ENCODE assay signal across 19 cellular contexts in the genomic region with DNA sequence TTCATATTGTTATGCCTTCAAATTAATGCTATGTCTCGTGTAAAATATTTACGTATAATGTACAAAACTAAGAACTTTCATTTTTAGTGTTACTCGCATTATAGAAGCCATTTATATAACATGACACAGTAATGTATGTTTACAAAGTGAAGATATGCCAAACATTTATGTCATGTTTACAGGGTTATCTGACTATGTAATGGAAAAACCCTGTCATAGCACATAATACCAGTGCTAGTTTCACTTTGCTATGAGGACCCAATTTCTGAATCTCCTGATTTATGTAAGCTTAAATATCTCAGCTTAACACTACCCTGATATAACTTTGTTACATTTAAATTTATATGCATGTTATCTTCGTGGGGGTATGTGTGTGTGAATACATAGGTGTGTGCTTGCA.
DNase-seq lines count a peak whose midpoint lies in the region; ATAC-seq, FAIRE-seq and TF ChIP-seq lines count a peak whose summit lies in the region.
"Had no signal": no experiment of that assay in that cellular context is flagged by ENCODE, and none has a peak within 500 bp of the region (broad histone marks: within the 10 kb centered on the region; RNA-seq: fewer than 3 reads in every experiment).

No MANE protein-coding gene starts in this region.

- no peaks in the 10 kb centered on the region for H3K9me1 ChIP-seq in IMR-90 (ENCODE audit: insufficient read depth, low read length)

- in situ Hi-C loops in IMR-90 (cut with MboI; ENCODE audit: low sequenced_read_pairs), result no loop called here
- in situ Hi-C loops in GM12878 (cut with MboI), result no loop called here
- in situ Hi-C loops in transverse colon (cut with MboI; ENCODE audit: low pct_ligation_motif_present in 1 of 4, low pct_unique_long_range_greater_than_20kb in 1 of 4, low sequenced_read_pairs in 3 of 4), result no loop called here

- no peak overlapping the region for H3K56ac ChIP-seq in IMR-90 (ENCODE audit: extremely low read depth, insufficient read depth, low read length)

- CTCF ChIA-PET in IMR-90 (lab: Yijun Ruan, JAX) (no interaction called here), GM12878 (lab: Yijun Ruan, JAX) (no interaction called here)

- H4K8ac ChIP-seq in IMR-90 (ENCODE audit: low read depth in 2 of 2, low read length in 2 of 2), result no peak overlapping the region

- TF ChIP-seq RAD21 in IMR-90 (IDR thresholded peaks at IDR 0.05; ENCODE audit: low read length), result no peak
- no peak for TF ChIP-seq RAD21 in GM12878 (IDR thresholded peaks at IDR 0.05; ENCODE audit: insufficient read depth, low read depth, low read length)

- H2AFZ ChIP-seq in IMR-90 (replicated peaks; ENCODE audit: low read length, poor library complexity), result no peak overlapping the region
- no peak overlapping the region for H2AFZ ChIP-seq in GM12878 (ENCODE audit: control insufficient read depth, low read depth, low read length)

- no peak overlapping the region for H4K5ac ChIP-seq in IMR-90 (ENCODE audit: low read depth, low read length)

- DNase-seq in IMR-90 (peak; percentile 59), GM12878 (ENCODE audit: low read depth, low spot score) (no peak), fibroblast of the aortic adventitia (ENCODE audit: low read depth) (peak; percentile 23), osteocyte (ENCODE audit: extremely low spot score, unreplicated experiment) (no peak), substantia nigra (lab: John Stamatoyannopoulos, UW) (no peak), transverse colon (no peak)
- no peak for DNase-seq in activated CD4-positive, alpha-beta T cell treated with anti-CD3 and anti-CD28 coated beads, Interleukin-2, amount 50 U/mL, for 48 hours
- DNase-seq: ACHN; Calu3; CD4-positive, alpha-beta T cell; DMS79; GOT3; HFFc6; Karpas-422; MM.1S; NCI-H1105; NCI-H1694 treated with DMSO at 0.1 percent for 48 hours; NCI-H69 had no signal

- H2BK120ac ChIP-seq in IMR-90 (ENCODE audit: low read depth, low read length), result no peak overlapping the region

- dilution Hi-C loops in IMR-90 (cut with HindIII; ENCODE audit: low sequenced_read_pairs, unreplicated experiment), result no loop called here

- H3K4ac ChIP-seq in IMR-90 (ENCODE audit: low read depth, low read length), result no peak overlapping the region

- ATAC-seq in IMR-90 (ENCODE audit: low read depth) (0 out of 2 replicates have a peak, but pooled peaks have one; percentile 37), GM12878 (peak; percentile 44; the same call in 2 of the 3 replicates), HG03521 (IDR thresholded peaks at IDR 0.05; ENCODE audit: unreplicated experiment) (no peak)

- H3K4me2 ChIP-seq in IMR-90 (ENCODE audit: low read depth, low read length) (peak overlapping the region; percentile 99), GM12878 (ENCODE audit: control insufficient read depth, insufficient read depth) (no peak overlapping the region)

- H3K27ac Mint-ChIP-seq in osteocyte (ENCODE audit: unreplicated experiment), result peak overlapping the region; percentile 25
- H3K27ac Mint-ChIP-seq: CD4-positive, alpha-beta T cell; HFFc6 had no signal

- H3K27me3 ChIP-seq in IMR-90 (ENCODE audit: control insufficient read depth, insufficient read depth, low read length), result no peaks in the 10 kb centered on the region
- H3K27me3 ChIP-seq in GM12878 (replicated peaks in 1 of 2; ENCODE audit: control insufficient read depth in 2 of 2, insufficient read depth in 2 of 2, low read length in 1 of 2), result no peaks in the 10 kb centered on the region
- H3K27me3 ChIP-seq in transverse colon, result no peaks in the 10 kb centered on the region

- no peak overlapping the region for H3K27ac ChIP-seq in IMR-90 (ENCODE audit: insufficient read depth, low read length)
- H3K27ac ChIP-seq in GM12878 (ENCODE audit: control insufficient read depth, insufficient read depth), result no peak overlapping the region
- H3K27ac ChIP-seq in substantia nigra (ENCODE audit: low read depth, low read length, poor library complexity, severe bottlenecking), result no peak overlapping the region
- H3K27ac ChIP-seq in transverse colon, result no peak overlapping the region

- SMC1A ChIA-PET in GM12878 (lab: Charles Lee; ENCODE audit: uncharacterized antibody, unreplicated experiment), result no interaction called here

- FAIRE-seq in GM12878 (lab: Jason Lieb, UNC), result no peak

- H3K36me3 ChIP-seq in IMR-90 (ENCODE audit: control insufficient read depth, insufficient read depth, low read length), result no peaks in the 10 kb centered on the region
- no peaks in the 10 kb centered on the region for H3K36me3 ChIP-seq in GM12878 (ENCODE audit: control insufficient read depth in 2 of 2, insufficient read depth in 2 of 2, low read length in 1 of 2)
- H3K36me3 ChIP-seq in transverse colon, result no peaks in the 10 kb centered on the region

- H2BK5ac ChIP-seq in IMR-90 (ENCODE audit: low read depth, low read length, poor library complexity, severe bottlenecking), result no peak overlapping the region

- POLR2A ChIA-PET in IMR-90 (lab: Charles Lee; ENCODE audit: unreplicated experiment), result no interaction called here
- POLR2A ChIA-PET in GM12878 (lab: Charles Lee), result no interaction called here

- H2BK20ac ChIP-seq in IMR-90 (ENCODE audit: low read depth, low read length), result no peak overlapping the region

- no peaks in the 10 kb centered on the region for H3K27me3 Mint-ChIP-seq in osteocyte (ENCODE audit: unreplicated experiment)
- H3K27me3 Mint-ChIP-seq: CD4-positive, alpha-beta T cell had no signal

- TF ChIP-seq EP300 in GM12878 (IDR thresholded peaks at IDR 0.05; ENCODE audit: borderline replicate concordance in 1 of 2, control insufficient read depth in 1 of 2, low read depth in 2 of 2, low read length in 2 of 2) (no peak), transverse colon (IDR thresholded peaks at IDR 0.05; ENCODE audit: low read depth) (no peak)

- H3K4me3 ChIP-seq in IMR-90 (ENCODE audit: insufficient read depth, low read depth, low read length), result no peak overlapping the region
- no peak overlapping the region for H3K4me3 ChIP-seq in GM12878
- H3K4me3 ChIP-seq in fibroblast of the aortic adventitia (ENCODE audit: low read depth, low read length), result no peak overlapping the region
- no peak overlapping the region for H3K4me3 ChIP-seq in transverse colon

- no peak overlapping the region for H2BK15ac ChIP-seq in IMR-90 (ENCODE audit: low read depth, low read length)

- H3K79me2 ChIP-seq in GM12878 (ENCODE audit: control insufficient read depth, insufficient read depth, low read length), result no peaks in the 10 kb centered on the region

- no peaks in the 10 kb centered on the region for H3K9me3 ChIP-seq in IMR-90 (ENCODE audit: control insufficient read depth, insufficient read depth, low read length)
- no peaks in the 10 kb centered on the region for H3K9me3 ChIP-seq in GM12878 (replicated peaks; ENCODE audit: control insufficient read depth, insufficient read depth, low read length)
- no peaks in the 10 kb centered on the region for H3K9me3 ChIP-seq in transverse colon

- RAD21 ChIA-PET in GM12878 (lab: Charles Lee; ENCODE audit: unreplicated experiment), result no interaction called here

- TF ChIP-seq CTCF in IMR-90 (conservative IDR thresholded peaks at IDR 0.05; ENCODE audit: low read depth, low read length) (no peak), GM12878 (IDR thresholded peaks at IDR 0.05 in 2 of 3, conservative IDR thresholded peaks at IDR 0.05 in 1 of 3; ENCODE audit: control insufficient read depth in 2 of 3, extremely low read depth in 1 of 3, insufficient read depth in 1 of 3, low read depth in 3 of 3, low read length in 3 of 3) (no peak), fibroblast of the aortic adventitia (IDR thresholded peaks at IDR 0.05; ENCODE audit: insufficient read depth, low read length) (no peak), osteocyte (IDR thresholded peaks at IDR 0.05) (no peak), transverse colon (IDR thresholded peaks at IDR 0.05) (no peak)

- BruUV-seq in IMR-90 (replicated peaks; lab: Mats Ljungman, UMichigan) (no TSS peak), GM12878 (replicated peaks; lab: Mats Ljungman, UMichigan) (no TSS peak)

- peak overlapping the region; percentile 94 for H3K18ac ChIP-seq in IMR-90 (ENCODE audit: low read depth, low read length)

- no peak overlapping the region for H2AK9ac ChIP-seq in IMR-90 (replicated peaks; ENCODE audit: low read depth, low read length, poor library complexity)

- H3K36me3 Mint-ChIP-seq in osteocyte (ENCODE audit: unreplicated experiment), result no peaks in the 10 kb centered on the region

- H3K9me3 Mint-ChIP-seq in osteocyte (ENCODE audit: unreplicated experiment), result no peaks in the 10 kb centered on the region
- H3K9me3 Mint-ChIP-seq: CD4-positive, alpha-beta T cell; HFFc6 had no signal

- H3K14ac ChIP-seq in IMR-90 (replicated peaks; ENCODE audit: low read depth, low read length), result no peak overlapping the region

- H3K4me1 Mint-ChIP-seq in osteocyte (ENCODE audit: unreplicated experiment), result peaks cover 14% of the 10 kb centered on the region

- H2AK5ac ChIP-seq in IMR-90 (ENCODE audit: low read depth, low read length), result no peak overlapping the region

- TF ChIP-seq POLR2A in IMR-90 (IDR thresholded peaks at IDR 0.05; ENCODE audit: low read depth, low read length), result no peak
- no peak for TF ChIP-seq POLR2A in GM12878 (IDR thresholded peaks at IDR 0.05; ENCODE audit: low read depth, low read length)
- TF ChIP-seq POLR2A in transverse colon (IDR thresholded peaks at IDR 0.05), result no peak

- H3K4me3 Mint-ChIP-seq in osteocyte (ENCODE audit: unreplicated experiment), result no peak overlapping the region
- H3K4me3 Mint-ChIP-seq: CD4-positive, alpha-beta T cell; HFFc6 had no signal

- no peak overlapping the region for H3K9ac ChIP-seq in IMR-90 (ENCODE audit: low read depth, low read length)
- no peak overlapping the region for H3K9ac ChIP-seq in GM12878 (ENCODE audit: control insufficient read depth, insufficient read depth, low read length)

- no peak overlapping the region for H3K23ac ChIP-seq in IMR-90 (ENCODE audit: low read depth, low read length)

- H4K20me1 ChIP-seq in IMR-90 (ENCODE audit: insufficient read depth, low read length) (no peaks in the 10 kb centered on the region), GM12878 (ENCODE audit: control insufficient read depth, insufficient read depth) (no peaks in the 10 kb centered on the region)

- H3K79me1 ChIP-seq in IMR-90 (ENCODE audit: low read depth in 1 of 2, low read length in 2 of 2), result no peaks in the 10 kb centered on the region

- intact Hi-C loops in IMR-90 (cut with micrococcal nuclease) (no loop called here), GM12878 (cut with micrococcal nuclease; ENCODE audit: unreplicated experiment) (no loop called here), transverse colon (cut with DNase I; ENCODE audit: low total_unique reads) (no loop called here)

- H3K4me1 ChIP-seq in IMR-90 (ENCODE audit: control insufficient read depth, insufficient read depth, low read length), result peaks cover 2% of the 10 kb centered on the region; the same call in 1 of the 2 replicates
- H3K4me1 ChIP-seq in GM12878 (ENCODE audit: control insufficient read depth, insufficient read depth, low read length), result no peaks in the 10 kb centered on the region
- H3K4me1 ChIP-seq in transverse colon, result no peaks in the 10 kb centered on the region

- H4K91ac ChIP-seq in IMR-90 (ENCODE audit: insufficient read depth, low read depth, low read length), result no peak overlapping the region

- WGBS in IMR-90 (ENCODE audit: extremely low coverage in 2 of 2, insufficient read length in 1 of 2), 2 experiments, result no CpG with 5 or more reads among the region's 4 CpGs
- WGBS in GM12878 (ENCODE audit: insufficient coverage, insufficient replicate concordance, low lambda C conversion rate, missing lambda C conversion rate), result 35% methylated on average over 4 of the region's 4 CpGs
- WGBS in transverse colon (ENCODE audit: low coverage in 1 of 2), 2 donors, result 56 to 67% methylated on average over 4 of the region's 4 CpGs

Comparison
In these comparisons a context has a peak if more than half of its experiments do, and no peak if none do; other contexts are left out.
1. DNase-seq: peak in IMR-90 (single experiment) and fibroblast of the aortic adventitia (single experiment); none in GM12878 (single experiment), osteocyte (single experiment), substantia nigra (0 of 49), activated CD4-positive, alpha-beta T cell treated with anti-CD3 and anti-CD28 coated beads, Interleukin-2, amount 50 U/mL, for 48 hours (0 of 2) and transverse colon (single experiment).